8 cellular contexts compared by ENCODE assay signal in genomic region chr11:82701847-82702520, GRCh38. TPM values are rescaled to one million over a fixed set of nuclear protein-coding genes. Genes with fewer than 3 reads are reported as not detected.
DNase-seq lines count a peak whose midpoint lies in the region; ATAC-seq, FAIRE-seq and TF ChIP-seq lines count a peak whose summit lies in the region.

No MANE protein-coding gene starts in this region.

- ATAC-seq in GM21367 (IDR thresholded peaks at IDR 0.05; ENCODE audit: unreplicated experiment): peak; percentile 76
- peak; percentile 77 for ATAC-seq in GM12878
- no peak for ATAC-seq in GM19324 (IDR thresholded peaks at IDR 0.05; ENCODE audit: low FRiP score, unreplicated experiment)
- ATAC-seq in HG03175 (IDR thresholded peaks at IDR 0.05; ENCODE audit: unreplicated experiment): no peak

- H2AFZ ChIP-seq in GM12878 (ENCODE audit: control insufficient read depth, low read depth, low read length): no peak overlapping the region

- in situ Hi-C loops in GM12878 (cut with MboI): no loop called here

- intact Hi-C loops in GM12878 (cut with micrococcal nuclease; ENCODE audit: unreplicated experiment): no loop called here

- H3K27ac ChIP-seq in GM12878 (ENCODE audit: control insufficient read depth, insufficient read depth): no peak overlapping the region

- SMC1A ChIA-PET in GM12878 (lab: Charles Lee; ENCODE audit: uncharacterized antibody, unreplicated experiment): interaction anchor here (0.6 to 2.1 kb wide), 6 partner anchors 15 to 1057 kb away, joined by 3 to 7 read pairs (median 4); no protein-coding TSS in a partner anchor

- no peaks in the 10 kb centered on the region for H3K4me1 ChIP-seq in GM12878 (ENCODE audit: control insufficient read depth, insufficient read depth, low read length)

- no peaks in the 10 kb centered on the region for H4K20me1 ChIP-seq in GM12878 (ENCODE audit: control insufficient read depth, insufficient read depth)

- no peak for TF ChIP-seq EP300 in GM12878 (IDR thresholded peaks at IDR 0.05; ENCODE audit: borderline replicate concordance in 1 of 2, control insufficient read depth in 1 of 2, low read depth in 2 of 2, low read length in 2 of 2)

- FAIRE-seq in GM12878 (lab: Jason Lieb, UNC): peak; percentile 61

- TF ChIP-seq POLR2A in GM12878 (IDR thresholded peaks at IDR 0.05; ENCODE audit: low read depth, low read length): no peak

- H3K27me3 ChIP-seq in GM12878 (replicated peaks in 1 of 2; ENCODE audit: control insufficient read depth in 2 of 2, insufficient read depth in 2 of 2, low read length in 1 of 2): no peaks in the 10 kb centered on the region; a peak in 1 of 4 replicates

- TF ChIP-seq CTCF in GM12878 (IDR thresholded peaks at IDR 0.05 in 2 of 3, conservative IDR thresholded peaks at IDR 0.05 in 1 of 3; ENCODE audit: control insufficient read depth in 2 of 3, extremely low read depth in 1 of 3, insufficient read depth in 1 of 3, low read depth in 3 of 3, low read length in 3 of 3): peak; percentile 68 to 73 (median 72)

- RAD21 ChIA-PET in GM12878 (lab: Charles Lee; ENCODE audit: unreplicated experiment): interaction anchor here (0.9 to 1.3 kb wide), 4 partner anchors 16 to 386 kb away, joined by 3 to 5 read pairs (median 4); no protein-coding TSS in a partner anchor

- CTCF ChIA-PET in GM12878 (lab: Yijun Ruan, JAX): interaction anchor here (0.7 to 3.4 kb wide), 17 partner anchors 8 to 387 kb away, joined by 3 to 19 read pairs (median 5); no protein-coding TSS in a partner anchor

- POLR2A ChIA-PET in GM12878 (lab: Charles Lee): no interaction called here

- no TSS peak for BruUV-seq in GM12878 (replicated peaks; lab: Mats Ljungman, UMichigan)

- H3K4me3 ChIP-seq in GM12878: no peak overlapping the region

- H3K36me3 ChIP-seq in GM12878 (ENCODE audit: control insufficient read depth in 2 of 2, insufficient read depth in 2 of 2, low read length in 1 of 2): no peaks in the 10 kb centered on the region

- H3K9ac ChIP-seq in GM12878 (ENCODE audit: control insufficient read depth, insufficient read depth, low read length): no peak overlapping the region

- no peaks in the 10 kb centered on the region for H3K9me3 ChIP-seq in GM12878 (replicated peaks; ENCODE audit: control insufficient read depth, insufficient read depth, low read length)

- peak; percentile 64 for TF ChIP-seq RAD21 in GM12878 (IDR thresholded peaks at IDR 0.05; ENCODE audit: insufficient read depth, low read depth, low read length)

- DNase-seq in activated CD4-positive, alpha-beta T cell treated with anti-CD3 and anti-CD28 coated beads for 48 hours: peak; percentile 38
- DNase-seq in activated CD4-positive, alpha-beta T cell treated with anti-CD3 and anti-CD28 coated beads, Interleukin-2, amount 50 U/mL, for 4 hours: no peak
- peak; percentile 78 for DNase-seq in NCI-H1105 treated with DMSO at 0.1 percent for 48 hours (lab: John Stamatoyannopoulos, UW)
- no peak for DNase-seq in GM12878 (ENCODE audit: low read depth, low spot score)
- peak; percentile 43 to 56 for DNase-seq in lung microvascular endothelial cell (ENCODE audit: low read depth in 2 of 2)

- WGBS in GM12878 (ENCODE audit: insufficient coverage, insufficient replicate concordance, low lambda C conversion rate, missing lambda C conversion rate): 22% methylated on average over 7 of the region's 7 CpGs

- H3K79me2 ChIP-seq in GM12878 (ENCODE audit: control insufficient read depth, insufficient read depth, low read length): no peaks in the 10 kb centered on the region

- no peak overlapping the region for H3K4me2 ChIP-seq in GM12878 (ENCODE audit: control insufficient read depth, insufficient read depth)

TF ChIP-seq in GM12878, 131 proteins besides CTCF, POLR2A, EP300 and RAD21 (continues in another document):
- TF ChIP-seq YBX1 (IDR thresholded peaks at IDR 0.05): no peak
- TF ChIP-seq BCLAF1 (IDR thresholded peaks at IDR 0.05): no peak
- no peak for TF ChIP-seq ZBTB4 (CRISPR knock-in tag; IDR thresholded peaks at IDR 0.05)
- no peak for TF ChIP-seq JUNB (IDR thresholded peaks at IDR 0.05)
- no peak for TF ChIP-seq SIN3A (IDR thresholded peaks at IDR 0.05; ENCODE audit: low read depth, low read length)
- TF ChIP-seq GATAD2B (conservative IDR thresholded peaks at IDR 0.05; ENCODE audit: low read depth): no peak
- no peak for TF ChIP-seq KLF5 (IDR thresholded peaks at IDR 0.05; ENCODE audit: partially characterized antibody)
- TF ChIP-seq PAX8 (IDR thresholded peaks at IDR 0.05): no peak
- no peak for TF ChIP-seq BCL11A (IDR thresholded peaks at IDR 0.05; ENCODE audit: low read depth, low read length)
- TF ChIP-seq IRF4 (IDR thresholded peaks at IDR 0.05; ENCODE audit: low read depth, low read length): no peak
- TF ChIP-seq MEF2B (IDR thresholded peaks at IDR 0.05; ENCODE audit: partially characterized antibody, poor library complexity, severe bottlenecking): no peak
- TF ChIP-seq PBX3 (IDR thresholded peaks at IDR 0.05; ENCODE audit: insufficient replicate concordance, low read depth, low read length): no peak
- no peak for TF ChIP-seq MYC (IDR thresholded peaks at IDR 0.05; ENCODE audit: insufficient read depth, insufficient read length, insufficient replicate concordance, low read length, severe bottlenecking)

RNA-seq across cellular contexts. Expression of gene FAM181B, which starts 31.7 kb away (rescaled TPM):
- total RNA-seq in GM12878 (2013; cell fraction: nucleolus; rRNA removed): not detected in 2 replicates
- total RNA-seq in GM12878 (2014; rRNA removed) (not detected in 2 replicates), GM12878 (2014; rRNA removed; fragmentation: Illumina TruSeq; extraction: Trizol) (not detected in 2 replicates), GM12878 (2021) (not detected in 2 replicates), lung microvascular endothelial cell (not detected in 2 replicates)
- not detected for polyA plus RNA-seq in GM12878 (2011; ENCODE audit: low read depth)
- polyA plus RNA-seq in GM12878 (2011; rRNA removed) (not detected in 2 replicates), GM12878 (2014; fragmentation: Illumina TruSeq; extraction: Trizol) (not detected in 2 replicates), GM12878 (2014; fragmentation: Nextera tagmentation; extraction: Ambion mirVana) (not detected), GM12878 (2014; rRNA removed) (not detected in 2 replicates), GM12878 (2016; fragmentation: Nextera tagmentation; extraction: Ambion mirVana) (not detected)
- not detected in 2 replicates for polyA plus RNA-seq in GM12878 (2011; cell fraction: cytosol; rRNA removed)
- not detected in 2 replicates for polyA plus RNA-seq in GM12878 (2011; cell fraction: nucleus; rRNA removed)
- not detected in 2 replicates for polyA plus RNA-seq in GM12878 (2012)
- not detected in 2 replicates for polyA minus RNA-seq in GM12878 (2011; rRNA and poly(A)+ RNA removed)
- not detected in 2 replicates for polyA minus RNA-seq in GM12878 (2011; cell fraction: cytosol; rRNA and poly(A)+ RNA removed)
- polyA minus RNA-seq in GM12878 (2011; cell fraction: nucleus; rRNA and poly(A)+ RNA removed): not detected in 2 replicates

Comparison
In these comparisons a context has a peak if more than half of its experiments do, and no peak if none do; other contexts are left out.
1. DNase-seq: peak in activated CD4-positive, alpha-beta T cell treated with anti-CD3 and anti-CD28 coated beads for 48 hours (single experiment), NCI-H1105 treated with DMSO at 0.1 percent for 48 hours (single experiment) and lung microvascular endothelial cell (2 of 2); none in activated CD4-positive, alpha-beta T cell treated with anti-CD3 and anti-CD28 coated beads, Interleukin-2, amount 50 U/mL, for 4 hours (0 of 2) and GM12878 (single experiment).
2. ATAC-seq: peak in GM21367 (single experiment) and GM12878 (single experiment); none in GM19324 (single experiment) and HG03175 (single experiment).